In the genomic region with DNA sequence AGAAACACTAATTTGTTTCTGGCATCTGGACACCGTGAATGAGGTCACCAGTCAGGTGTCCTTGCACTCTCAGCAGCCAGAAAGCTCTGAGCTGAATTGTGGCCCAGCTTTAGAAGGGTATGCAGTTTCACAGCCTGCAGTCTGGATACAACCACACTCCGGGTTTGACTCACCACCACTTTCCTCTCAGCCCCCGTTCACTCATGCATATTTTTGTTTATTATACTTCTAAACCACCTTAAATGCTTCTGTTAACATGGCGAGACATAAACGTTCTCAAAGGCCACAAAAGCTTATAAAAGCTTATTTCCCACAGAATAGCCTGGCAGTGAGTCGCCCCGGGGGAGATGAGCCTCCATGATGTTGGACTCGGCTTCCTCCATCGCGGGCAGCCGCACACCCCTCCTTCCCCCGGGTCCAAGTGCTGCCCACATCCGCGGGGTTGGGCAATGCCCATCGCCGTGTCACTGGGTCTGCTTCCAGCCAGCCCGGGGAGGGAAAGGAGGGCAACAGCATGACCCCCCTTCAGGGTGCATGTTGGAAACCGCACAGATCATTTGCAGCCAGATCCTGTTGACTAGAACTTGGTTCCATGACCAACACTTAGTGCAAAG, we compare ENCODE assay signal across 11 cellular contexts. TPM values are rescaled to one million over a fixed set of nuclear protein-coding genes. Genes with fewer than 3 reads are reported as not detected.
DNase-seq lines count a peak whose midpoint lies in the region; ATAC-seq and TF ChIP-seq lines count a peak whose summit lies in the region.
"Had no signal": no experiment of that assay in that cellular context is flagged by ENCODE, and none has a peak within 500 bp of the region (broad histone marks: within the 10 kb centered on the region; RNA-seq: fewer than 3 reads in every experiment).

No MANE protein-coding gene starts in this region.

- H3K27ac ChIP-seq in OCI-LY7 (ENCODE audit: low read depth, low read length, poor library complexity, severe bottlenecking), result no peak overlapping the region

- no peaks in the 10 kb centered on the region for H3K36me3 Mint-ChIP-seq in activated CD8-positive, alpha-beta memory T cell treated with anti-CD3 and anti-CD28 coated beads, Interleukin-2, amount 10 ng/mL, durations not matched to agents 7 days and 5 days
- H3K36me3 Mint-ChIP-seq in activated T-cell treated with anti-CD3 and anti-CD28 coated beads, Interleukin-2, amount 50 U/mL, for 24 hours (ENCODE audit: low read depth), result peaks cover under 1% of the 10 kb centered on the region

- no TSS peak for BruUV-seq in OCI-LY7 (replicated peaks; lab: Mats Ljungman, UMichigan)

- H3K9me2 ChIP-seq in OCI-LY7 (ENCODE audit: insufficient read depth, low read length), result no peaks in the 10 kb centered on the region

- no peaks in the 10 kb centered on the region for H3K36me3 ChIP-seq in OCI-LY7 (ENCODE audit: insufficient read depth, low read length)

- peaks cover 5% of the 10 kb centered on the region for H3K4me1 Mint-ChIP-seq in activated CD8-positive, alpha-beta memory T cell treated with anti-CD3 and anti-CD28 coated beads, Interleukin-2, amount 10 ng/mL, durations not matched to agents 7 days and 5 days
- no peaks in the 10 kb centered on the region for H3K4me1 Mint-ChIP-seq in activated T-cell treated with anti-CD3 and anti-CD28 coated beads, Interleukin-2, amount 50 U/mL, for 24 hours (ENCODE audit: low read depth)
- H3K4me1 Mint-ChIP-seq: immature natural killer cell had no signal

- H2AFZ ChIP-seq in OCI-LY7 (ENCODE audit: low read length), result no peak overlapping the region

- no peak overlapping the region for H3K27ac Mint-ChIP-seq in activated CD8-positive, alpha-beta memory T cell treated with anti-CD3 and anti-CD28 coated beads, Interleukin-2, amount 10 ng/mL, durations not matched to agents 7 days and 5 days
- H3K27ac Mint-ChIP-seq in activated T-cell treated with anti-CD3 and anti-CD28 coated beads, Interleukin-2, amount 50 U/mL, for 24 hours, result no peak overlapping the region
- H3K27ac Mint-ChIP-seq: activated T-cell treated with anti-CD3 and anti-CD28 coated beads, Interleukin-2, amount 50 U/mL, for 72 hours; immature natural killer cell had no signal

- H3K27me3 Mint-ChIP-seq in activated CD8-positive, alpha-beta memory T cell treated with anti-CD3 and anti-CD28 coated beads, Interleukin-2, amount 10 ng/mL, durations not matched to agents 7 days and 5 days, result no peaks in the 10 kb centered on the region
- H3K27me3 Mint-ChIP-seq in activated T-cell treated with anti-CD3 and anti-CD28 coated beads, Interleukin-2, amount 50 U/mL, for 24 hours, result no peaks in the 10 kb centered on the region

- H3K9me3 ChIP-seq in OCI-LY7 (ENCODE audit: low read length), result no peaks in the 10 kb centered on the region

- no peaks in the 10 kb centered on the region for H3K79me2 ChIP-seq in OCI-LY7 (ENCODE audit: insufficient read depth, low read depth, low read length)

- intact Hi-C loops in left cardiac atrium (cut with DNase I), result no loop called here
- intact Hi-C loops in OCI-LY7 (cut with micrococcal nuclease; ENCODE audit: unreplicated experiment), result no loop called here

- POLR2A ChIA-PET in OCI-LY7 (lab: Charles Lee), result no interaction called here

- peaks cover under 1% of the 10 kb centered on the region for H3K9me3 Mint-ChIP-seq in activated CD8-positive, alpha-beta memory T cell treated with anti-CD3 and anti-CD28 coated beads, Interleukin-2, amount 10 ng/mL, durations not matched to agents 7 days and 5 days (ENCODE audit: low read depth)
- H3K9me3 Mint-ChIP-seq in activated T-cell treated with anti-CD3 and anti-CD28 coated beads, Interleukin-2, amount 50 U/mL, for 24 hours, result peaks cover 17% of the 10 kb centered on the region

- no peak for DNase-seq in activated CD8-positive, alpha-beta memory T cell treated with anti-CD3 and anti-CD28 coated beads, Interleukin-2, amount 10 ng/mL, durations not matched to agents 7 days and 5 days
- DNase-seq in activated CD8-positive, alpha-beta memory T cell treated with anti-CD3 and anti-CD28 coated beads, Interleukin-2, amount 50 U/mL, for 4 hours, result no peak
- peak; percentile 45 for DNase-seq in T1000 (lab: John Stamatoyannopoulos, UW)
- peak; percentile 45 for DNase-seq in left cardiac atrium
- DNase-seq in stromal cell of bone marrow (ENCODE audit: low read depth), result peak; percentile 73
- DNase-seq in activated T-cell treated with anti-CD3 and anti-CD28 coated beads, Interleukin-2, amount 50 U/mL, for 24 hours, result no peak
- no peak for DNase-seq in OCI-LY7 (ENCODE audit: low spot score)
- DNase-seq: activated T-cell treated with anti-CD3 and anti-CD28 coated beads, Interleukin-2, amount 50 U/mL, for 72 hours; immature natural killer cell; NCI-H446 had no signal

- no peaks in the 10 kb centered on the region for H3K4me1 ChIP-seq in OCI-LY7 (ENCODE audit: insufficient read depth, low read length, poor library complexity, severe bottlenecking)

- no peak overlapping the region for H3K4me2 ChIP-seq in OCI-LY7 (ENCODE audit: low read length)

- H4K20me1 ChIP-seq in OCI-LY7 (ENCODE audit: insufficient read depth, low read length), result no peaks in the 10 kb centered on the region

- H3K4me3 ChIP-seq in OCI-LY7 (ENCODE audit: low read depth, low read length, poor library complexity, severe bottlenecking), result no peak overlapping the region

- no peak for TF ChIP-seq CTCF in OCI-LY7 (conservative IDR thresholded peaks at IDR 0.05; ENCODE audit: low read length)

- no peak overlapping the region for H3K4me3 Mint-ChIP-seq in activated CD8-positive, alpha-beta memory T cell treated with anti-CD3 and anti-CD28 coated beads, Interleukin-2, amount 10 ng/mL, durations not matched to agents 7 days and 5 days
- H3K4me3 Mint-ChIP-seq in activated T-cell treated with anti-CD3 and anti-CD28 coated beads, Interleukin-2, amount 50 U/mL, for 24 hours, result no peak overlapping the region
- H3K4me3 Mint-ChIP-seq: activated T-cell treated with anti-CD3 and anti-CD28 coated beads, Interleukin-2, amount 50 U/mL, for 72 hours; immature natural killer cell had no signal

- CTCF ChIA-PET in activated CD8-positive, alpha-beta memory T cell treated with anti-CD3 and anti-CD28 coated beads, Interleukin-2, amount 10 ng/mL, durations not matched to agents 7 days and 5 days (lab: Charles Lee), result no interaction called here
- CTCF ChIA-PET in OCI-LY7 (lab: Charles Lee; ENCODE audit: unreplicated experiment), result no interaction called here

- ATAC-seq in activated CD8-positive, alpha-beta memory T cell treated with anti-CD3 and anti-CD28 coated beads, Interleukin-2, amount 10 ng/mL, durations not matched to agents 7 days and 5 days, result peak; percentile 30
- peak; percentile 34 to 48 for ATAC-seq in left cardiac atrium
- no peak for ATAC-seq in HG03196 (IDR thresholded peaks at IDR 0.05; ENCODE audit: unreplicated experiment)
- ATAC-seq: activated T-cell treated with anti-CD3 and anti-CD28 coated beads, Interleukin-2, amount 50 U/mL, for 72 hours had no signal

RNA-seq across cellular contexts. Expression of a gene that starts 16.9 kb away (rescaled TPM):
- total RNA-seq in activated CD8-positive, alpha-beta memory T cell treated with anti-CD3 and anti-CD28 coated beads, Interleukin-2, amount 10 ng/mL, durations not matched to agents 7 days and 5 days, result 10 to 100 TPM; 22.5 to 23.8 TPM
- total RNA-seq in left cardiac atrium (10 to 100 TPM; 31.1 to 34.0 TPM), OCI-LY7 (2022) (31.9 and 35.3 TPM in 2 replicates)
- total RNA-seq in OCI-LY7 (2014; rRNA removed; shearing (Covaris generic)), result 26.6 and 35.9 TPM in 2 replicates

Comparison
In these comparisons a context has a peak if more than half of its experiments do, and no peak if none do; other contexts are left out.
1. DNase-seq: peak in T1000 (single experiment), left cardiac atrium (single experiment) and stromal cell of bone marrow (single experiment); none in activated CD8-positive, alpha-beta memory T cell treated with anti-CD3 and anti-CD28 coated beads, Interleukin-2, amount 10 ng/mL, durations not matched to agents 7 days and 5 days (single experiment), activated CD8-positive, alpha-beta memory T cell treated with anti-CD3 and anti-CD28 coated beads, Interleukin-2, amount 50 U/mL, for 4 hours (single experiment), activated T-cell treated with anti-CD3 and anti-CD28 coated beads, Interleukin-2, amount 50 U/mL, for 24 hours (single experiment) and OCI-LY7 (single experiment).